9 cellular contexts compared by ENCODE assay signal in the genomic region with DNA sequence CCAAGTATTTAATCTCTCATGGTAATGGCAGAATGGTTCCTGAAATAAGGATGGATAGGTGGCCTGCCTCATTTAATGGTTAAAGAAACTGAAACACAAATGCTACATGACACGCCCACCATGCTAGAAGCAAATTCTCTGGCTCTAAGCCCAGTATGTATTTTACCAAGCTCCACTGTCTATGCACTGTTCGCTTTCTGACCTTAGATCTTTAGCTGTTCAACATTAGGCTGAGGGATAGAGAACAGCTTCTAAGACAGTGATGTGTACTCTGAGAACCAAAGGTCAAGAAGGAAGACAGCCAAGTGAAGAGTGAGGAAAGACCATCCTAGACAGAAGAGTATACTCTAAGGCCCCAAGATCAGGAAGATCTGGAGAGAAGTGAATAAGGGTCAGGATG. TPM values are rescaled to one million over a fixed set of nuclear protein-coding genes. Genes with fewer than 3 reads are reported as not detected.
A peak's percentile ranks its signal among the peaks of the same experiment; 100 is the strongest.
DNase-seq lines count a peak whose midpoint lies in the region; ATAC-seq and TF ChIP-seq lines count a peak whose summit lies in the region.
"Had no signal": no experiment of that assay in that cellular context is flagged by ENCODE, and none has a peak within 500 bp of the region (broad histone marks: within the 10 kb centered on the region; RNA-seq: fewer than 3 reads in every experiment).

No MANE protein-coding gene starts in this region.

- no peak for TF ChIP-seq CTCF in foreskin keratinocyte (conservative IDR thresholded peaks at IDR 0.05)

- no peaks in the 10 kb centered on the region for H3K27me3 ChIP-seq in foreskin keratinocyte
- H3K27me3 ChIP-seq: heart left ventricle had no signal

- no peak overlapping the region for H3K27ac ChIP-seq in foreskin keratinocyte
- H3K27ac ChIP-seq: heart left ventricle had no signal

- H3K4me1 ChIP-seq in foreskin keratinocyte = no peaks in the 10 kb centered on the region

- DNase-seq in ELR (ENCODE audit: low read depth) = peak; percentile 7
- peak; percentile 77 for DNase-seq in NCI-H2227 (lab: John Stamatoyannopoulos, UW; ENCODE audit: unreplicated experiment)
- DNase-seq in left ventricle myocardium superior = no peak
- DNase-seq in NCI-H1930 (lab: John Stamatoyannopoulos, UW) = no peak
- no peak for DNase-seq in SK-N-DZ (ENCODE audit: low spot score)
- no peak for DNase-seq in foreskin keratinocyte
- no peak for DNase-seq in anterior cingulate cortex (lab: John Stamatoyannopoulos, UW)
- DNase-seq: heart left ventricle had no signal

- ATAC-seq in GM21529 (IDR thresholded peaks at IDR 0.05; ENCODE audit: unreplicated experiment) (peak; percentile 48), left ventricle myocardium superior (peak; percentile 54), foreskin keratinocyte (no peak)

- intact Hi-C loops in left ventricle myocardium superior (cut with micrococcal nuclease) = no loop called here

RNA-seq across cellular contexts. Expression of a gene that starts 26.6 kb away (rescaled TPM):
- total RNA-seq in left ventricle myocardium superior = 42.8 TPM
- 19.3 and 22.1 TPM in 2 replicates for polyA plus RNA-seq in SK-N-DZ (2014; cell fraction: cytosol; rRNA removed)
- polyA plus RNA-seq in SK-N-DZ (2014; cell fraction: nucleus; rRNA removed) = 19.6 and 24.0 TPM in 2 replicates
- 43.5 and 49.6 TPM in 2 replicates for total RNA-seq in foreskin keratinocyte
- 27.3 and 36.0 TPM in 2 replicates for polyA plus RNA-seq in foreskin keratinocyte

RNA-seq across cellular contexts. Expression of a gene that starts 40.7 kb away (rescaled TPM):
- total RNA-seq in left ventricle myocardium superior (not detected), foreskin keratinocyte (not detected in 2 replicates)
- polyA plus RNA-seq in SK-N-DZ (2014; cell fraction: cytosol; rRNA removed) = not detected in 2 replicates
- 0.24 TPM in 1 of 2 replicates, not detected in the other for polyA plus RNA-seq in SK-N-DZ (2014; cell fraction: nucleus; rRNA removed)
- not detected in 2 replicates for polyA plus RNA-seq in foreskin keratinocyte
- polyA plus RNA-seq: heart left ventricle had no signal

Comparison
In these comparisons a context has a peak if more than half of its experiments do, and no peak if none do; other contexts are left out.
1. DNase-seq: peak in ELR (single experiment) and NCI-H2227 (single experiment); none in left ventricle myocardium superior (single experiment), NCI-H1930 (0 of 2), SK-N-DZ (single experiment), foreskin keratinocyte (0 of 2) and anterior cingulate cortex (0 of 58).